In the genomic region with DNA sequence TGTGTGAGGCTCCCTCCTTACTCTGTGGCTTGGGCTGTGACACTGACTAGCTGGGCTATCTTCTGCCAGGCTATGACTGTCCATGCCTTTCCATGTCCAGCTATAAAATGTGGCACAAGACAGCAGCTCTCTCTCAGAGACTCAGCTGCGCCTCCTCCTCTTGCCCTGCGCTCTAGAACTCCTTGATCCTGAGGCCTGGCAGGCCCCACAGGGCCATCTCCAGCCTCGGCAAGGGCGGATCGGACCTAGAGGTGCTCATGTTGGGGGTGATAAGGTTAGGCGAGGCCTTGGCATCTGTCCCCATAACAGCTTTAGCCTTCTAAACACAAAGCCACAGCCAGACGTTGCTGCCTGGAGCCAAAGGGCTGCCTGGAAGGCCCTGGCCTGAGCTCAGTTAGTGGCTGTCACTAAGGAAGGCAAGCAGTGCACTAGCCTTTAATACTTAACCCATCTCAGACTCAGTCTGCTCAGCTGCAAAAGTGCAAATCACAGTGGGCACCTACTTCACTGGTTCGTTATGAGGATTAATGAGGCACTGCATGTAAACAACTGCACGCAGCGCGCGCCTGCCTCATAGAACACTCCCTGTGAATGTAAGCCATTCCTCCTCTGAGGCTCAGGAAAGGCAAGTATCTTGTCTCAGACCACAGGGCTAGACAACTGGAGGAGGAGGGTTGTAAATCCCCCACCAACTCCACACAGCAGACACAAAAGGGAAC, we compare ENCODE assay signal across 6 cellular contexts. TPM values are rescaled to one million over a fixed set of nuclear protein-coding genes. Genes with fewer than 3 reads are reported as not detected.
DNase-seq lines count a peak whose midpoint lies in the region; ATAC-seq and TF ChIP-seq lines count a peak whose summit lies in the region.

No MANE protein-coding gene starts in this region.

- H3K27ac ChIP-seq in GM23338 (ENCODE audit: low read depth) (no peak overlapping the region), mesendoderm (ENCODE audit: low read depth, low read length) (no peak overlapping the region)

- H3K4me1 Mint-ChIP-seq in GM23338, result peaks cover 25% of the 10 kb centered on the region
- H3K4me1 Mint-ChIP-seq in activated T-helper 17 cell treated with anti-CD3 and anti-CD28 coated beads, Interleukin-2, amount 50 U/mL, for 72 hours, result peaks cover 43% of the 10 kb centered on the region

- no peak overlapping the region for H3K4ac ChIP-seq in mesendoderm (ENCODE audit: low read depth, low read length)

- H3K79me2 ChIP-seq in GM23338 (replicated peaks; ENCODE audit: insufficient read depth) (peaks cover 74% of the 10 kb centered on the region), mesendoderm (ENCODE audit: control insufficient read depth, insufficient read depth, low read length) (peaks cover 70% of the 10 kb centered on the region)

- no peak for TF ChIP-seq CTCF in GM23338 (conservative IDR thresholded peaks at IDR 0.05; ENCODE audit: low read depth in 2 of 2)

- H3K4me3 Mint-ChIP-seq in GM23338, result peak overlapping the region; percentile 98
- H3K4me3 Mint-ChIP-seq in activated T-helper 17 cell treated with anti-CD3 and anti-CD28 coated beads, Interleukin-2, amount 50 U/mL, for 72 hours, result peak overlapping the region; percentile 95

- H3K27me3 ChIP-seq in GM23338 (ENCODE audit: insufficient read depth), result no peaks in the 10 kb centered on the region
- no peaks in the 10 kb centered on the region for H3K27me3 ChIP-seq in mesendoderm (ENCODE audit: insufficient read depth, low read length, poor library complexity)

- no peak overlapping the region for H3K18ac ChIP-seq in mesendoderm (ENCODE audit: low read length)

- peaks cover 2% of the 10 kb centered on the region; the same call in 1 of the 3 replicates for H3K9me3 Mint-ChIP-seq in GM23338
- H3K9me3 Mint-ChIP-seq in activated T-helper 17 cell treated with anti-CD3 and anti-CD28 coated beads, Interleukin-2, amount 50 U/mL, for 72 hours, result no peaks in the 10 kb centered on the region

- H4K20me1 ChIP-seq in GM23338 (replicated peaks; ENCODE audit: insufficient read depth), result peaks cover 38% of the 10 kb centered on the region

- H3K4me1 ChIP-seq in GM23338 (ENCODE audit: insufficient read depth) (peaks cover 18% of the 10 kb centered on the region), mesendoderm (ENCODE audit: control insufficient read depth, low read depth, low read length) (peaks cover 13% of the 10 kb centered on the region)

- H3K27ac Mint-ChIP-seq in GM23338, result peak overlapping the region; percentile 95; the same call in 1 of the 2 replicates
- peak overlapping the region; percentile 91 for H3K27ac Mint-ChIP-seq in activated T-helper 17 cell treated with anti-CD3 and anti-CD28 coated beads, Interleukin-2, amount 50 U/mL, for 72 hours

- peak overlapping the region; percentile 86 for H3K4me2 ChIP-seq in GM23338
- H3K4me2 ChIP-seq in mesendoderm (ENCODE audit: low read length), result peak overlapping the region; percentile 81

- no peak overlapping the region for H2BK15ac ChIP-seq in mesendoderm (replicated peaks; ENCODE audit: low read depth)

- peaks cover 29% of the 10 kb centered on the region for H3K36me3 Mint-ChIP-seq in GM23338 (ENCODE audit: low read depth)
- peaks cover 85% of the 10 kb centered on the region for H3K36me3 Mint-ChIP-seq in activated T-helper 17 cell treated with anti-CD3 and anti-CD28 coated beads, Interleukin-2, amount 50 U/mL, for 72 hours (ENCODE audit: low read depth)

- H3K79me1 ChIP-seq in mesendoderm (ENCODE audit: low read length), result peaks cover 45% of the 10 kb centered on the region

- no CpG with 5 or more reads among the region's 12 CpGs for WGBS in mesendoderm (ENCODE audit: extremely low coverage, insufficient coverage, low lambda C conversion rate)

- no peak overlapping the region for H2BK5ac ChIP-seq in mesendoderm (ENCODE audit: low read length)

- H4K5ac ChIP-seq in mesendoderm (ENCODE audit: low read length), result no peak overlapping the region

- H3K23ac ChIP-seq in mesendoderm (ENCODE audit: low read length), result peak overlapping the region; percentile 92

- peak overlapping the region; percentile 99 for H3K9ac ChIP-seq in mesendoderm (ENCODE audit: low read length)

- no peak overlapping the region for H2BK120ac ChIP-seq in mesendoderm (ENCODE audit: low read depth, low read length)

- peaks cover 5% of the 10 kb centered on the region; the same call in 1 of the 2 replicates for H3F3A ChIP-seq in GM23338 (replicated peaks; ENCODE audit: low read depth)

- ATAC-seq in GM23338, result no peak
- no peak for ATAC-seq in activated T-helper 17 cell treated with anti-CD3 and anti-CD28 coated beads, Interleukin-2, amount 50 U/mL, for 72 hours (replicated peaks)
- ATAC-seq in GM18868 (IDR thresholded peaks at IDR 0.05; ENCODE audit: unreplicated experiment), result no peak
- ATAC-seq in HG02885 (IDR thresholded peaks at IDR 0.05; ENCODE audit: poor library complexity, unreplicated experiment), result no peak

- DNase-seq in GM23338 (ENCODE audit: low spot score), result no peak
- no peak for DNase-seq in mesendoderm
- DNase-seq in NCI-H187 treated with DMSO at 0.1 percent for 48 hours (lab: John Stamatoyannopoulos, UW), result no peak

- H3K27me3 Mint-ChIP-seq in GM23338 (ENCODE audit: insufficient read depth, low read depth, poor library complexity), result peaks cover 6% of the 10 kb centered on the region
- no peaks in the 10 kb centered on the region for H3K27me3 Mint-ChIP-seq in activated T-helper 17 cell treated with anti-CD3 and anti-CD28 coated beads, Interleukin-2, amount 50 U/mL, for 72 hours

- no peak overlapping the region for H4K8ac ChIP-seq in mesendoderm (ENCODE audit: low read depth, low read length)

- H2AK5ac ChIP-seq in mesendoderm (ENCODE audit: low read length), result peak overlapping the region; percentile 22

- H3K9me2 ChIP-seq in GM23338 (ENCODE audit: insufficient read depth), result no peaks in the 10 kb centered on the region

- H3K56ac ChIP-seq in mesendoderm (ENCODE audit: low read length), result peak overlapping the region; percentile 96

- H3K4me3 ChIP-seq in GM23338 (peak overlapping the region; percentile 99), mesendoderm (ENCODE audit: low read length) (peak overlapping the region; percentile 97)

- peaks cover 13% of the 10 kb centered on the region for H3K36me3 ChIP-seq in GM23338 (ENCODE audit: insufficient read depth)
- peaks cover 10% of the 10 kb centered on the region for H3K36me3 ChIP-seq in mesendoderm (ENCODE audit: control insufficient read depth, insufficient read depth, low read length)

- H2AFZ ChIP-seq in GM23338, result no peak overlapping the region

TF ChIP-seq in GM23338, 12 proteins besides CTCF, POLR2A, EP300 and RAD21:
- no peak for TF ChIP-seq EZH2phosphoT487 (IDR thresholded peaks at IDR 0.05; ENCODE audit: unreplicated experiment)
- TF ChIP-seq ZNF331 (CRISPR knock-in tag; IDR thresholded peaks at IDR 0.05; ENCODE audit: low read depth), result no peak
- TF ChIP-seq JUNB (IDR thresholded peaks at IDR 0.05; ENCODE audit: unreplicated experiment), result no peak
- no peak for TF ChIP-seq CREB1 (CRISPR knock-in tag; IDR thresholded peaks at IDR 0.05; ENCODE audit: low read depth)
- TF ChIP-seq POLR2AphosphoS5 (IDR thresholded peaks at IDR 0.05; ENCODE audit: low read depth), result no peak
- TF ChIP-seq NANOG (IDR thresholded peaks at IDR 0.05; ENCODE audit: borderline replicate concordance), result no peak
- TF ChIP-seq STAT1 (IDR thresholded peaks at IDR 0.05; ENCODE audit: unreplicated experiment), result no peak
- no peak for TF ChIP-seq ZNF114 (CRISPR knock-in tag; IDR thresholded peaks at IDR 0.05)

RNA-seq across cellular contexts. Expression of gene GUCD1, which starts 1.2 kb away (rescaled TPM):
- 91.1 and 106 TPM in 2 replicates for total RNA-seq in GM23338 (2014; rRNA removed; shearing (Covaris generic))
- 39.0 and 47.9 TPM in 2 replicates for polyA plus RNA-seq in GM23338 (2016; fragmentation: Nextera tagmentation; extraction: Ambion mirVana)
- total RNA-seq in activated T-helper 17 cell treated with anti-CD3 and anti-CD28 coated beads, Interleukin-2, amount 50 U/mL, for 72 hours, result 100 to 1,000 TPM in 1 of 2 donors, 10 to 100 TPM in 1; 90.4 to 158 TPM
- polyA plus RNA-seq in mesendoderm (2013, experiment 1 of 2), result 55.2 TPM
- polyA plus RNA-seq in mesendoderm (2013, experiment 2 of 2), result 52.5 TPM

RNA-seq across cellular contexts. Expression of gene SNRPD3, which starts 2.0 kb away (rescaled TPM):
- 289 and 314 TPM in 2 replicates for total RNA-seq in GM23338 (2014; rRNA removed; shearing (Covaris generic))
- polyA plus RNA-seq in GM23338 (2016; fragmentation: Nextera tagmentation; extraction: Ambion mirVana), result 340 and 375 TPM in 2 replicates
- total RNA-seq in activated T-helper 17 cell treated with anti-CD3 and anti-CD28 coated beads, Interleukin-2, amount 50 U/mL, for 72 hours, result 100 to 1,000 TPM in 1 of 2 donors, 10 to 100 TPM in 1; 81.1 to 128 TPM
- polyA plus RNA-seq in mesendoderm (2013, experiment 1 of 2), result 174 TPM
- polyA plus RNA-seq in mesendoderm (2013, experiment 2 of 2), result 173 TPM

RNA-seq across cellular contexts. Expression of gene LRRC75B, which starts 39.1 kb away (rescaled TPM):
- 12.8 and 22.1 TPM in 2 replicates for total RNA-seq in GM23338 (2014; rRNA removed; shearing (Covaris generic))
- 17.6 and 21.4 TPM in 2 replicates for polyA plus RNA-seq in GM23338 (2016; fragmentation: Nextera tagmentation; extraction: Ambion mirVana)
- total RNA-seq in activated T-helper 17 cell treated with anti-CD3 and anti-CD28 coated beads, Interleukin-2, amount 50 U/mL, for 72 hours, result 1 to 10 TPM; 1.1 to 2.3 TPM
- 4.3 TPM for polyA plus RNA-seq in mesendoderm (2013, experiment 1 of 2)
- polyA plus RNA-seq in mesendoderm (2013, experiment 2 of 2), result 4.5 TPM

RNA-seq across cellular contexts. Expression of gene GGT1, which starts 49.2 kb away (rescaled TPM):
- total RNA-seq in GM23338 (2014; rRNA removed; shearing (Covaris generic)), result 4.5 and 7.4 TPM in 2 replicates
- polyA plus RNA-seq in GM23338 (2016; fragmentation: Nextera tagmentation; extraction: Ambion mirVana), result 6.4 and 6.6 TPM in 2 replicates
- 100 to 1,000 TPM in 1 of 2 donors, 10 to 100 TPM in 1; 82.4 to 122 TPM for total RNA-seq in activated T-helper 17 cell treated with anti-CD3 and anti-CD28 coated beads, Interleukin-2, amount 50 U/mL, for 72 hours
- 9.2 TPM for polyA plus RNA-seq in mesendoderm (2013, experiment 1 of 2)
- 8.9 TPM for polyA plus RNA-seq in mesendoderm (2013, experiment 2 of 2)

RNA-seq across cellular contexts. Expression of gene UPB1, which starts 58.6 kb away (rescaled TPM):
- total RNA-seq in GM23338 (2014; rRNA removed; shearing (Covaris generic)), result 0.16 TPM in 1 of 2 replicates, not detected in the other
- polyA plus RNA-seq in GM23338 (2016; fragmentation: Nextera tagmentation; extraction: Ambion mirVana), result 0.13 and 0.14 TPM in 2 replicates
- 1 to 10 TPM in 1 of 2 donors, not detected in 1; 1.5 TPM for total RNA-seq in activated T-helper 17 cell treated with anti-CD3 and anti-CD28 coated beads, Interleukin-2, amount 50 U/mL, for 72 hours
- 0.01 TPM for polyA plus RNA-seq in mesendoderm (2013, experiment 1 of 2)
- polyA plus RNA-seq in mesendoderm (2013, experiment 2 of 2), result not detected
